Comparison of ENCODE assay signal across 9 cellular contexts in genomic region chr7:93031795-93032194, GRCh38.
"Had no signal": no experiment of that assay in that cellular context is flagged by ENCODE, and none has a peak within 500 bp of the region (broad histone marks: within the 10 kb centered on the region; RNA-seq: fewer than 3 reads in every experiment).

No MANE protein-coding gene starts in this region.

- H3K9ac ChIP-seq: KMS-11 had no signal

- FAIRE-seq: HepG2, HTR-8/SVneo, K562 had no signal

- DNase-seq: IMR-90, KBM-7, KG1 had no signal

- H3K27ac ChIP-seq: HL-60, KMS-11 had no signal

- ATAC-seq: HepG2, K562 had no signal

- H3K36me3 Mint-ChIP-seq: IgD-negative memory B cell had no signal

- H3K27ac Mint-ChIP-seq: IgD-negative memory B cell had no signal

- H3K4me3 Mint-ChIP-seq: IgD-negative memory B cell had no signal

- H3K4me2 ChIP-seq: KMS-11 had no signal

- H3K4me3 ChIP-seq: K562 had no signal
